Comparison of ENCODE assay signal across 21 cellular contexts in the genomic region with DNA sequence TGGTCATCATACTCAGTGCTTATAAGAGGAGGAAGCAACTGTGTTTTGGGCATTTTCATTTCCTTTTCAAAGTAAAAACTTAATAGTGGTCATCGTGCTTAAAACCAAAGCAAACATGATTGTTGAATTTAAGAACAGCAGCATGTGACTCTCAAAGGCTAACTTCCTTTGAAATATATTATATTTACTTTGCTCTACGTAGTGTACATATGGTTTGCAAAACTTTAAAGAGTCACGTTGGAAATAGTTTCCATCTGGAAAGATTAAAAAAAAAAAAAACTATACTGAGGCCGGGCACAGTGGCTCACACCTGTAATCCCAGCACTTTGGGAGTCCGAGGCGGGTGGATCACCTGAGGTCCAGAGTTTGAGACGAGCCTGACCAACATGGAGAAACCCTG.
DNase-seq lines count a peak whose midpoint lies in the region; ATAC-seq, FAIRE-seq and TF ChIP-seq lines count a peak whose summit lies in the region.
"Had no signal": no experiment of that assay in that cellular context is flagged by ENCODE, and none has a peak within 500 bp of the region (broad histone marks: within the 10 kb centered on the region; RNA-seq: fewer than 3 reads in every experiment).

No MANE protein-coding gene starts in this region.

- H3K27me3 ChIP-seq in HepG2 (ENCODE audit: control insufficient read depth in 1 of 2, insufficient read depth in 2 of 2, low read length in 2 of 2) = no peaks in the 10 kb centered on the region
- H3K27me3 ChIP-seq in right lobe of liver = no peaks in the 10 kb centered on the region
- H3K27me3 ChIP-seq in SU-DHL-6 (ENCODE audit: low read length) = no peaks in the 10 kb centered on the region
- H3K27me3 ChIP-seq: BLaER1 had no signal

- 4% methylated on average over 7 of the region's 7 CpGs for WGBS in HepG2 (ENCODE audit: low lambda C conversion rate)
- WGBS in right lobe of liver (ENCODE audit: insufficient coverage, low coverage, low lambda C conversion rate, missing lambda C conversion rate) = 43% methylated on average over 7 of the region's 7 CpGs

- FAIRE-seq in HepG2 (lab: Jason Lieb, UNC) = no peak
- FAIRE-seq: A204.1, GM12891, GM18507 had no signal

- H3K27ac ChIP-seq in HepG2 (ENCODE audit: extremely low read length, insufficient read depth, low read length) = no peak overlapping the region
- H3K27ac ChIP-seq in right lobe of liver = no peak overlapping the region
- no peak overlapping the region for H3K27ac ChIP-seq in SU-DHL-6 (ENCODE audit: low read depth, low read length)
- H3K27ac ChIP-seq: 22Rv1, BLaER1 had no signal

- no peak overlapping the region for H3K4me3 ChIP-seq in HepG2 (replicated peaks in 1 of 3; ENCODE audit: insufficient read depth in 1 of 3, low read depth in 2 of 3, low read length in 3 of 3)
- no peak overlapping the region for H3K4me3 ChIP-seq in right lobe of liver
- H3K4me3 ChIP-seq in SU-DHL-6 (ENCODE audit: insufficient read depth, low read length, poor library complexity, severe bottlenecking) = no peak overlapping the region
- no peak overlapping the region for H3K4me3 ChIP-seq in mucosa of descending colon
- H3K4me3 ChIP-seq: BLaER1, GM23338 had no signal

- TF ChIP-seq POLR2A in HepG2 (IDR thresholded peaks at IDR 0.05; ENCODE audit: insufficient read depth in 1 of 2, low read depth in 2 of 2, low read length in 2 of 2) (no peak), right lobe of liver (IDR thresholded peaks at IDR 0.05) (no peak)

- H3K79me2 ChIP-seq in HepG2 (ENCODE audit: insufficient read depth, low read length) = no peaks in the 10 kb centered on the region
- H3K79me2 ChIP-seq in SU-DHL-6 (ENCODE audit: insufficient read depth, low read length) = no peaks in the 10 kb centered on the region

- no peak for TF ChIP-seq RAD21 in HepG2 (CRISPR knock-in tag; IDR thresholded peaks at IDR 0.05)

- H3F3A ChIP-seq in SU-DHL-6 (ENCODE audit: insufficient read depth) = peaks cover 11% of the 10 kb centered on the region; the same call in 1 of the 2 replicates

- H3K9me3 Mint-ChIP-seq in Calu3 (ENCODE audit: low read depth, unreplicated experiment) = peaks cover 4% of the 10 kb centered on the region
- H3K9me3 Mint-ChIP-seq: GM23338 had no signal

- TF ChIP-seq CTCF in HepG2 (CRISPR knock-in tag; IDR thresholded peaks at IDR 0.05) (no peak), right lobe of liver (IDR thresholded peaks at IDR 0.05) (no peak), SU-DHL-6 (IDR thresholded peaks at IDR 0.05; ENCODE audit: insufficient read depth, low read length, poor library complexity, severe bottlenecking) (no peak), mucosa of descending colon (IDR thresholded peaks at IDR 0.05) (no peak), Calu3 (IDR thresholded peaks at IDR 0.05; ENCODE audit: unreplicated experiment) (no peak)

- POLR2A ChIA-PET in HepG2 (lab: Yijun Ruan, JAX) = no interaction called here

- peaks cover 5% of the 10 kb centered on the region; the same call in 1 of the 2 replicates for H3K4me1 ChIP-seq in HepG2 (ENCODE audit: insufficient read depth, low read length)
- H3K4me1 ChIP-seq in right lobe of liver = no peaks in the 10 kb centered on the region
- no peaks in the 10 kb centered on the region for H3K4me1 ChIP-seq in mucosa of descending colon (ENCODE audit: low read depth)
- H3K4me1 ChIP-seq: BLaER1 had no signal

- BruUV-seq in HepG2 (replicated peaks; lab: Mats Ljungman, UMichigan) (no TSS peak), Calu3 (replicated peaks; lab: Mats Ljungman, UMichigan) (no TSS peak)

- DNase-seq in HepG2 (ENCODE audit: low spot score) = peak; percentile 3
- no peak for DNase-seq in right lobe of liver
- DNase-seq in mucosa of descending colon = no peak
- DNase-seq in Calu3 = no peak
- DNase-seq in C1 segment of cervical spinal cord (lab: John Stamatoyannopoulos, UW) = no peak
- DNase-seq: CD4-positive, alpha-beta T cell; CD8-positive, alpha-beta memory T cell; DMS153; DMS79 treated with DMSO at 0.1 percent for 48 hours; GF-D8; H9 had no signal

- H3K9me2 ChIP-seq in SU-DHL-6 (replicated peaks; ENCODE audit: insufficient read depth, low read length) = no peaks in the 10 kb centered on the region

- intact Hi-C loops in HepG2 (cut with micrococcal nuclease; ENCODE audit: unreplicated experiment) = no loop called here
- intact Hi-C loops in right lobe of liver (cut with DNase I) = no loop called here
- intact Hi-C loops in mucosa of descending colon (cut with DNase I, micrococcal nuclease) = no loop called here
- intact Hi-C loops in Calu3 (cut with micrococcal nuclease; ENCODE audit: unreplicated experiment) = no loop called here

- H3K36me3 Mint-ChIP-seq in Calu3 (ENCODE audit: insufficient read depth, unreplicated experiment) = no peaks in the 10 kb centered on the region
- H3K36me3 Mint-ChIP-seq: CD14-positive monocyte; CD8-positive, alpha-beta memory T cell had no signal

- H2AFZ ChIP-seq in HepG2 (ENCODE audit: low read length) (no peak overlapping the region), SU-DHL-6 (ENCODE audit: low read depth, low read length, severe bottlenecking) (peak overlapping the region; percentile 54)
- H2AFZ ChIP-seq: GM23338 had no signal

- no peaks in the 10 kb centered on the region for H3K9me3 ChIP-seq in HepG2 (ENCODE audit: low read length)
- no peaks in the 10 kb centered on the region for H3K9me3 ChIP-seq in right lobe of liver
- H3K9me3 ChIP-seq in SU-DHL-6 (ENCODE audit: insufficient read depth, low read length) = no peaks in the 10 kb centered on the region
- no peaks in the 10 kb centered on the region for H3K9me3 ChIP-seq in mucosa of descending colon
- H3K9me3 ChIP-seq: BLaER1 had no signal

- TF ChIP-seq EP300 in HepG2 (IDR thresholded peaks at IDR 0.05; ENCODE audit: low read depth in 2 of 2, low read length in 2 of 2) (no peak), HepG2 (CRISPR knock-in tag; IDR thresholded peaks at IDR 0.05; ENCODE audit: borderline replicate concordance) (no peak)

- no peak overlapping the region for H3K4me3 Mint-ChIP-seq in Calu3 (ENCODE audit: low read depth, unreplicated experiment)
- H3K4me3 Mint-ChIP-seq: B cell; CD14-positive monocyte; CD4-positive, alpha-beta T cell; CD8-positive, alpha-beta memory T cell; GM23338; H9 had no signal

- H3K36me3 ChIP-seq in HepG2 (replicated peaks in 1 of 2; ENCODE audit: control insufficient read depth in 1 of 2, insufficient read depth in 2 of 2, low read length in 2 of 2) = no peaks in the 10 kb centered on the region
- no peaks in the 10 kb centered on the region for H3K36me3 ChIP-seq in right lobe of liver
- H3K36me3 ChIP-seq in SU-DHL-6 (ENCODE audit: low read length) = no peaks in the 10 kb centered on the region
- no peaks in the 10 kb centered on the region for H3K36me3 ChIP-seq in mucosa of descending colon (ENCODE audit: low read depth)
- H3K36me3 ChIP-seq: BLaER1 had no signal

- no peak overlapping the region for H3K4me2 ChIP-seq in HepG2 (ENCODE audit: low read depth, low read length)
- H3K4me2 ChIP-seq in SU-DHL-6 (ENCODE audit: low read depth, low read length, poor library complexity, severe bottlenecking) = no peak overlapping the region
- H3K4me2 ChIP-seq: BLaER1, GM23338 had no signal

- H3K9ac ChIP-seq in HepG2 (ENCODE audit: insufficient read depth, low read depth, low read length) = no peak overlapping the region
- no peak overlapping the region for H3K9ac ChIP-seq in SU-DHL-6 (ENCODE audit: low read length)
- H3K9ac ChIP-seq: BLaER1 had no signal

- H4K20me1 ChIP-seq in HepG2 (ENCODE audit: insufficient read depth, low read length) = no peaks in the 10 kb centered on the region
- H4K20me1 ChIP-seq in SU-DHL-6 (ENCODE audit: low read depth, low read length) = no peaks in the 10 kb centered on the region
- H4K20me1 ChIP-seq: BLaER1 had no signal

- no peak overlapping the region for H3K27ac Mint-ChIP-seq in Calu3 (ENCODE audit: unreplicated experiment)
- H3K27ac Mint-ChIP-seq: B cell; CD14-positive monocyte; CD4-positive, alpha-beta T cell; CD8-positive, alpha-beta memory T cell; GM23338; H9 had no signal

- CTCF ChIA-PET in HepG2 (lab: Yijun Ruan, JAX; ENCODE audit: low intra/inter-chr PET ratio, low total read pairs) (no interaction called here), Calu3 (lab: Charles Lee) (no interaction called here)

- no peaks in the 10 kb centered on the region for H3K4me1 Mint-ChIP-seq in Calu3 (ENCODE audit: low read depth, unreplicated experiment)
- H3K4me1 Mint-ChIP-seq: B cell; CD14-positive monocyte; CD8-positive, alpha-beta memory T cell had no signal

- H3K27me3 Mint-ChIP-seq in Calu3 (ENCODE audit: unreplicated experiment) = no peaks in the 10 kb centered on the region
- H3K27me3 Mint-ChIP-seq: B cell; CD4-positive, alpha-beta T cell; CD8-positive, alpha-beta memory T cell had no signal

- in situ Hi-C loops in HepG2 (cut with HindIII; ENCODE audit: extremely low pct_ligation_motif_present, low pct_unique_long_range_greater_than_20kb) = no loop called here

- ATAC-seq in HepG2 (no peak), right lobe of liver (no peak), mucosa of descending colon (peak; percentile 54)
- ATAC-seq: GM23338, HCT116 had no signal

TF ChIP-seq in HepG2, 621 proteins besides CTCF, POLR2A, EP300 and RAD21:
- TF ChIP-seq PCBP2 (optimal IDR thresholded peaks at IDR 0.05; ENCODE audit: low read depth, low read length, poor library complexity, severe bottlenecking) = no peak
- TF ChIP-seq TFE3 (CRISPR knock-in tag; IDR thresholded peaks at IDR 0.05) = peak; percentile 41; the same call in 1 of the 2 replicates
TF ChIP-seq in HepG2: peak in this region for 1.
